Comparison of ENCODE assay signal across 1 cellular context in the genomic region with DNA sequence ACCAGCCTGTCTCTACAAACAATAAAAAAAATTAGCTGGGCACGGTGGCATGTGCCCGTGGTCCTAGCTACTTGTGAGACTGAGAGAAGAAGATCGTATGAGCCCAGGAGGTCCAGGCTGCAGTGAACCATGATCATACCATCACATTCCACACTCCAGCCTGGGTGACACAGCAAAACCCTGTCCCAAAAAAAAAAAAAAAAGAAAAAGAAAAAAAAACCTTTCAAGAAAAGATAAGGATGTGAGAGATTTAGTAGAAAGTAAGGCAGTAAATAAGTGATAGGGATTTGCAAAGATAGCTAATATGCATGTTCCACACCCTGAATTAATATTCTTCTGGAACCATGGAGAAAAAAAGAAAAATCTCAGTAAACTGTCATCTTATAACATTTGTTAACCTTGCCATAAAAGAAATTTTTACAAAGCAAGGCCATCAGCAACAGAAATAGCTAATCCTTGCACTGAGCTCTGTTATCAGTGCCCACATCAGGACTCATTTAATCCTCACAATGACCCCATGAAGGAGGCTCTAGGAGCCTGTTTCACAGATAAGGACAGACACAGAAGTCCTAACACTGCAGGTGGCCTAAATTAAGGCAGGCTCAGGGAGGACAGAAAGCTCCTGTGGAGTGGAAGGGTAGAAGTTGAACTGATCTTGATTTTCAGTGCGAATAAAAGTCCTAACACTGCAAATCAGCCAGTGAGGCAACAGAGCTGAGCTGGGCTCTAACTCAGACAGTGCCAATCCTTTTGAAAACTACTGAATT.
TF ChIP-seq lines count a peak whose summit lies in the region.

No MANE protein-coding gene starts in this region.

TF ChIP-seq in SK-N-SH, 30 proteins besides CTCF, POLR2A, EP300 and RAD21 (continued from another document):
- TF ChIP-seq, protein P1, sequence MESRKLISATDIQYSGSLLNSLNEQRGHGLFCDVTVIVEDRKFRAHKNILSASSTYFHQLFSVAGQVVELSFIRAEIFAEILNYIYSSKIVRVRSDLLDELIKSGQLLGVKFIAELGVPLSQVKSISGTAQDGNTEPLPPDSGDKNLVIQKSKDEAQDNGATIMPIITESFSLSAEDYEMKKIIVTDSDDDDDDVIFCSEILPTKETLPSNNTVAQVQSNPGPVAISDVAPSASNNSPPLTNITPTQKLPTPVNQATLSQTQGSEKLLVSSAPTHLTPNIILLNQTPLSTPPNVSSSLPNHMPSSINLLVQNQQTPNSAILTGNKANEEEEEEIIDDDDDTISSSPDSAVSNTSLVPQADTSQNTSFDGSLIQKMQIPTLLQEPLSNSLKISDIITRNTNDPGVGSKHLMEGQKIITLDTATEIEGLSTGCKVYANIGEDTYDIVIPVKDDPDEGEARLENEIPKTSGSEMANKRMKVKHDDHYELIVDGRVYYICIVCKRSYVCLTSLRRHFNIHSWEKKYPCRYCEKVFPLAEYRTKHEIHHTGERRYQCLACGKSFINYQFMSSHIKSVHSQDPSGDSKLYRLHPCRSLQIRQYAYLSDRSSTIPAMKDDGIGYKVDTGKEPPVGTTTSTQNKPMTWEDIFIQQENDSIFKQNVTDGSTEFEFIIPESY (IDR thresholded peaks at IDR 0.05; ENCODE audit: borderline replicate concordance, low read depth): no peak
- TF ChIP-seq TEAD4 (IDR thresholded peaks at IDR 0.05; ENCODE audit: borderline replicate concordance, insufficient read depth): no peak
- TF ChIP-seq JUND (IDR thresholded peaks at IDR 0.05): no peak
- TF ChIP-seq CHD2 (IDR thresholded peaks at IDR 0.05; ENCODE audit: low read length, partially characterized antibody): no peak
- TF ChIP-seq MXI1 (IDR thresholded peaks at IDR 0.05; ENCODE audit: low read depth, low read length): peak; percentile 62; the same call in 1 of the 2 replicates
- no peak for TF ChIP-seq EZH2phosphoT487 (IDR thresholded peaks at IDR 0.05; ENCODE audit: borderline replicate concordance, low read depth)
